15 cellular contexts compared by ENCODE assay signal in the genomic region with DNA sequence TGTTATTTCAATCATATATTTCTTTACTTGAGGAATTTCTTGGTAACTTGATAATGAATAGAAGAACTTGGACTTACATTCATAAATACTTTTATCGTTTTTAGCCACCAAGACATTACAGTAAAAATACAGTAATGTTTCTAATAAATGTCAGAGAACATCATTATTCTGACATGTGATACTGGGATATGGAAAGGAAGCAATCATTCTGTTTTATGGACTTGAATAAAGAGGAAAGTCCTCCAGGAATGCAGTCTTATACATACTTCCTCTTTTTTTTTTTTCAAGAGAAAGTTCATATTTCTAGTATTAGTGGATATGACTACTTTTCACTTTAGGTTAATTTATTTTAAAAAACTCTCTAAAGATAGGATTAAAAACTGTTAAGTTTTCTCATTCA.
"Had no signal": no experiment of that assay in that cellular context is flagged by ENCODE, and none has a peak within 500 bp of the region (broad histone marks: within the 10 kb centered on the region; RNA-seq: fewer than 3 reads in every experiment).

No MANE protein-coding gene starts in this region.

- H3K4me1 Mint-ChIP-seq: endodermal cell had no signal

- H3K27me3 Mint-ChIP-seq: activated CD8-positive, alpha-beta T cell treated with anti-CD3 and anti-CD28 coated beads for 36 hours had no signal

- H3K4me3 Mint-ChIP-seq: activated CD8-positive, alpha-beta T cell treated with anti-CD3 and anti-CD28 coated beads for 36 hours; activated T-cell treated with anti-CD3 and anti-CD28 coated beads, Interleukin-2, amount 50 U/mL, for 72 hours; endodermal cell had no signal

- H3K36me3 Mint-ChIP-seq: activated naive CD4-positive, alpha-beta T cell treated with anti-CD3 and anti-CD28 coated beads, Interleukin-2, amount 50 U/mL, for 72 hours had no signal

- DNase-seq: activated CD4-positive, CD25-positive, alpha-beta regulatory T cell treated with anti-CD3 and anti-CD28 coated beads, Interleukin-2, amount 50 U/mL, for 72 hours; activated CD8-positive, alpha-beta memory T cell treated with anti-CD3 and anti-CD28 coated beads, Interleukin-2, amount 50 U/mL, for 4 hours; activated CD8-positive, alpha-beta T cell treated with anti-CD3 and anti-CD28 coated beads for 36 hours; activated gamma-delta T cell; activated T-cell treated with anti-CD3 and anti-CD28 coated beads, Interleukin-2, amount 50 U/mL, for 72 hours; dorsolateral prefrontal cortex; endodermal cell; gastrocnemius medialis; midbrain; ovary; right lobe of liver; spleen; stomach; testis had no signal

- H3K27ac Mint-ChIP-seq: activated CD8-positive, alpha-beta T cell treated with anti-CD3 and anti-CD28 coated beads for 36 hours; activated naive CD4-positive, alpha-beta T cell treated with anti-CD3 and anti-CD28 coated beads, Interleukin-2, amount 50 U/mL, for 72 hours; activated T-cell treated with anti-CD3 and anti-CD28 coated beads, Interleukin-2, amount 50 U/mL, for 72 hours; endodermal cell had no signal
